ENCODE assay signal across 9 cellular contexts in the genomic region with DNA sequence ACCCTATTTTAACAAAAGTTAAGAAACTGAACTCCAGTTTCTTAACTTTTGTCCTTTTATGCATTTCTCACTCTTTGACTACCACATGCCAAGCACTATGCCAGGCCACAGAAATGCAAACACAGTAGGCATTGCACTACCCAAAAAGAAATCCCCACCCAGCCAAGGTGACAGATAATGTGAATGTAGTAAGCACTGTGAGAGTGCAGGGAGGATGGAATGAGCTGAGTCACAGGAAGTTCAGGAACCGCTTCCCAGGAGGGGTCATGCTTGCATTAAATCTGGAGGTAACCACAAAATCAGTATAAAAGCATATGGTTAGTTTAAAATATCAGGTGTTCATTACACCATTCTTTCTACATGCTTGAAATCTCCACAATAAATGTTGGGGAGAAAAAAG. TPM values are rescaled to one million over a fixed set of nuclear protein-coding genes. Genes with fewer than 3 reads are reported as not detected.
DNase-seq lines count a peak whose midpoint lies in the region; ATAC-seq and TF ChIP-seq lines count a peak whose summit lies in the region.
"Had no signal": no experiment of that assay in that cellular context is flagged by ENCODE, and none has a peak within 500 bp of the region (broad histone marks: within the 10 kb centered on the region; RNA-seq: fewer than 3 reads in every experiment).

No MANE protein-coding gene starts in this region.

- no peaks in the 10 kb centered on the region for H3K9me3 Mint-ChIP-seq in activated CD4-positive, alpha-beta memory T cell treated with anti-CD3 and anti-CD28 coated beads for 36 hours
- H3K9me3 Mint-ChIP-seq in stimulated activated memory B cell treated with anti-CD40 and anti-IgM and Interleukin-4, amounts not matched to agents 10 μg/mL and 1 μg/mL and 100 μg/mL, for 72 hours: no peaks in the 10 kb centered on the region

- H3K36me3 Mint-ChIP-seq in activated CD4-positive, alpha-beta memory T cell treated with anti-CD3 and anti-CD28 coated beads for 36 hours: peaks cover 4% of the 10 kb centered on the region
- H3K36me3 Mint-ChIP-seq in stimulated activated memory B cell treated with anti-CD40 and anti-IgM and Interleukin-4, amounts not matched to agents 10 μg/mL and 1 μg/mL and 100 μg/mL, for 72 hours: peaks cover 28% of the 10 kb centered on the region

- POLR2A ChIA-PET in activated CD4-positive, alpha-beta memory T cell treated with anti-CD3 and anti-CD28 coated beads for 36 hours (lab: Charles Lee): no interaction called here

- ATAC-seq in foreskin keratinocyte (peak; percentile 64), GM19328 (IDR thresholded peaks at IDR 0.05; ENCODE audit: unreplicated experiment) (no peak), gastrocnemius medialis (no peak)
- ATAC-seq in stimulated activated memory B cell treated with anti-CD40 and anti-IgM and Interleukin-4, amounts not matched to agents 10 μg/mL and 1 μg/mL and 100 μg/mL, for 72 hours: no peak

- H3K4me3 ChIP-seq in gastrocnemius medialis: no peak overlapping the region

- peaks cover 0 to 7% of the 10 kb centered on the region in 2 donors for H3K36me3 ChIP-seq in gastrocnemius medialis

- no peak overlapping the region for H3K4me3 Mint-ChIP-seq in activated CD4-positive, alpha-beta memory T cell treated with anti-CD3 and anti-CD28 coated beads for 36 hours
- no peak overlapping the region for H3K4me3 Mint-ChIP-seq in stimulated activated memory B cell treated with anti-CD40 and anti-IgM and Interleukin-4, amounts not matched to agents 10 μg/mL and 1 μg/mL and 100 μg/mL, for 72 hours

- in situ Hi-C loops in gastrocnemius medialis (cut with MboI; ENCODE audit: low sequenced_read_pairs in 4 of 4): no loop called here

- no peak for TF ChIP-seq POLR2A in gastrocnemius medialis (IDR thresholded peaks at IDR 0.05)

- peaks cover 56% of the 10 kb centered on the region for H3K4me1 Mint-ChIP-seq in activated CD4-positive, alpha-beta memory T cell treated with anti-CD3 and anti-CD28 coated beads for 36 hours (ENCODE audit: low read depth)
- H3K4me1 Mint-ChIP-seq in stimulated activated memory B cell treated with anti-CD40 and anti-IgM and Interleukin-4, amounts not matched to agents 10 μg/mL and 1 μg/mL and 100 μg/mL, for 72 hours: peaks cover 6% of the 10 kb centered on the region

- no peaks in the 10 kb centered on the region for H3K27me3 ChIP-seq in foreskin keratinocyte
- no peaks in the 10 kb centered on the region for H3K27me3 ChIP-seq in gastrocnemius medialis

- DNase-seq in AG08396 (ENCODE audit: low spot score) (peak; percentile 64), HK-2 (ENCODE audit: unreplicated experiment) (peak; percentile 83), foreskin keratinocyte (peak; percentile 87 to 94), gastrocnemius medialis (no peak), posterior cingulate gyrus (no peak)
- DNase-seq in activated CD4-positive, alpha-beta memory T cell treated with anti-CD3 and anti-CD28 coated beads for 36 hours: peak; percentile 61
- DNase-seq: NCI-H187 treated with DMSO at 0.1 percent for 48 hours had no signal

- CTCF ChIA-PET in activated CD4-positive, alpha-beta memory T cell treated with anti-CD3 and anti-CD28 coated beads for 36 hours (lab: Charles Lee): interaction anchor here (1.5 to 4.6 kb wide), 2 partner anchors 8 to 17 kb away, joined by 6 to 32 read pairs; no protein-coding TSS in a partner anchor

- H3K9me3 ChIP-seq in gastrocnemius medialis: no peaks in the 10 kb centered on the region

- H3K4me1 ChIP-seq in foreskin keratinocyte: peaks cover 43% of the 10 kb centered on the region
- peaks cover 6 to 15% of the 10 kb centered on the region in 2 donors for H3K4me1 ChIP-seq in gastrocnemius medialis

- peak overlapping the region; percentile 86 for H3K27ac Mint-ChIP-seq in activated CD4-positive, alpha-beta memory T cell treated with anti-CD3 and anti-CD28 coated beads for 36 hours
- H3K27ac Mint-ChIP-seq in stimulated activated memory B cell treated with anti-CD40 and anti-IgM and Interleukin-4, amounts not matched to agents 10 μg/mL and 1 μg/mL and 100 μg/mL, for 72 hours: no peak overlapping the region

- H3K27ac ChIP-seq in foreskin keratinocyte (peak overlapping the region; percentile 64), gastrocnemius medialis (no peak overlapping the region)

- H3K27me3 Mint-ChIP-seq in activated CD4-positive, alpha-beta memory T cell treated with anti-CD3 and anti-CD28 coated beads for 36 hours: no peaks in the 10 kb centered on the region
- no peaks in the 10 kb centered on the region for H3K27me3 Mint-ChIP-seq in stimulated activated memory B cell treated with anti-CD40 and anti-IgM and Interleukin-4, amounts not matched to agents 10 μg/mL and 1 μg/mL and 100 μg/mL, for 72 hours

- intact Hi-C loops in activated CD4-positive, alpha-beta memory T cell treated with anti-CD3 and anti-CD28 coated beads for 36 hours (cut with micrococcal nuclease): loop anchor here (2.0 kb wide), 1 partner anchor 16 kb away; no protein-coding TSS in a partner anchor
- intact Hi-C loops in gastrocnemius medialis (cut with DNase I; ENCODE audit: low total_unique reads) (no loop called here), posterior cingulate gyrus (cut with DNase I) (no loop called here)

- TF ChIP-seq CTCF in foreskin keratinocyte (conservative IDR thresholded peaks at IDR 0.05) (peak; percentile 45), gastrocnemius medialis (IDR thresholded peaks at IDR 0.05 in 4 of 5, conservative IDR thresholded peaks at IDR 0.05 in 1 of 5) (no peak)

RNA-seq across cellular contexts. Expression of gene FAM83C, which starts 20.1 kb away (rescaled TPM):
- total RNA-seq in activated CD4-positive, alpha-beta memory T cell treated with anti-CD3 and anti-CD28 coated beads for 36 hours: not detected
- total RNA-seq in foreskin keratinocyte: 2.6 and 3.0 TPM in 2 replicates
- 2.3 and 3.1 TPM in 2 replicates for polyA plus RNA-seq in foreskin keratinocyte
- total RNA-seq in gastrocnemius medialis: not detected

RNA-seq across cellular contexts. Expression of gene EIF6, which starts 27.8 kb away (rescaled TPM):
- total RNA-seq in activated CD4-positive, alpha-beta memory T cell treated with anti-CD3 and anti-CD28 coated beads for 36 hours: 100 to 1,000 TPM; 115 to 120 TPM
- total RNA-seq in foreskin keratinocyte: 388 and 438 TPM in 2 replicates
- polyA plus RNA-seq in foreskin keratinocyte: 487 and 547 TPM in 2 replicates
- total RNA-seq in gastrocnemius medialis: 10 to 100 TPM; 34.2 to 48.3 (median 47.4) TPM

RNA-seq across cellular contexts. Expression of gene MMP24OS, which starts 34.4 kb away (rescaled TPM):
- total RNA-seq in activated CD4-positive, alpha-beta memory T cell treated with anti-CD3 and anti-CD28 coated beads for 36 hours: 10 to 100 TPM; 35.0 to 38.1 TPM
- 31.6 and 48.2 TPM in 2 replicates for total RNA-seq in foreskin keratinocyte
- polyA plus RNA-seq in foreskin keratinocyte: 85.2 and 112 TPM in 2 replicates
- total RNA-seq in gastrocnemius medialis: 10 to 100 TPM in 3 of 4 donors, 1 to 10 TPM in 1; 3.8 to 18.4 (median 12.4) TPM

Comparison
In these comparisons a context has a peak if more than half of its experiments do, and no peak if none do; other contexts are left out.
1. DNase-seq: peak in AG08396 (single experiment), HK-2 (single experiment), activated CD4-positive, alpha-beta memory T cell treated with anti-CD3 and anti-CD28 coated beads for 36 hours (single experiment) and foreskin keratinocyte (2 of 2); none in gastrocnemius medialis (0 of 2) and posterior cingulate gyrus (0 of 10).